In the genomic region with DNA sequence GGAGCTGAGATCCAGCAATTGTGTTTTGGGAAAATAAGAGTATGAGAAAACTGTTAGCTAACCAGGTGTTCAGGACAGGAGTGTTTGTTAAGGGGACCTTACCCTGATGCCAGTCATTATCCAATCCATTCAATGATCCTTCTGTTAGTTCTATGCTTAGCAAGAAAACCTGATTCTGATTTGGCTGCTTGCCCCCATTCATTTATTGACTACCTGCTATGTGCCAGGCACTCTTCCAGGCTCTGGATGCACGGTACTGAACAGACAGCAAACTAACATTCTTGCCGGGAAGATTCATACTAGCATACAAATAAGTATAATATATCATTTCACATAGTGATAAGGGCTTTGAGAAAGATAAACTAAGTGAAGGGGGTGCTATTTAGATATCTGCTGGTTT, we compare ENCODE assay signal across 13 cellular contexts. TPM values are rescaled to one million over a fixed set of nuclear protein-coding genes. Genes with fewer than 3 reads are reported as not detected.
DNase-seq lines count a peak whose midpoint lies in the region; ATAC-seq and TF ChIP-seq lines count a peak whose summit lies in the region.
"Had no signal": no experiment of that assay in that cellular context is flagged by ENCODE, and none has a peak within 500 bp of the region (broad histone marks: within the 10 kb centered on the region; RNA-seq: fewer than 3 reads in every experiment).

No MANE protein-coding gene starts in this region.

- ATAC-seq in T-helper 17 cell, result no peak
- no peak for ATAC-seq in thoracic aorta (ENCODE audit: insufficient number of reproducible peaks, low FRiP score, low read depth)
- ATAC-seq in heart right ventricle, result no peak
- ATAC-seq in HG03025 (IDR thresholded peaks at IDR 0.05; ENCODE audit: low FRiP score, unreplicated experiment), result no peak

- H3K27me3 ChIP-seq in left ventricle myocardium inferior (ENCODE audit: low read depth) (no peaks in the 10 kb centered on the region), thoracic aorta (replicated peaks; ENCODE audit: insufficient read depth) (no peaks in the 10 kb centered on the region), heart right ventricle (peaks cover 0 to 58% (median 0%) of the 10 kb centered on the region in 7 donors)
- H3K27me3 ChIP-seq: brain microvascular endothelial cell, esophagus squamous epithelium had no signal

- H3K27ac ChIP-seq in left ventricle myocardium inferior (replicated peaks) (peak overlapping the region; percentile 80), thoracic aorta (no peak overlapping the region), heart right ventricle (peak overlapping the region in 4 of 10 donors; percentile 69 to 76 (median 71))
- H3K27ac ChIP-seq: brain microvascular endothelial cell had no signal

- peaks cover 29% of the 10 kb centered on the region for H3K4me1 Mint-ChIP-seq in T-helper 17 cell
- H3K4me1 Mint-ChIP-seq in immature natural killer cell, result peaks cover 36 to 41% of the 10 kb centered on the region in 2 donors
- H3K4me1 Mint-ChIP-seq in CD14-positive monocyte, result peaks cover 32% of the 10 kb centered on the region

- H3K27me3 Mint-ChIP-seq in T-helper 17 cell (no peaks in the 10 kb centered on the region), immature natural killer cell (ENCODE audit: low read depth in 3 of 3) (peaks cover 8 to 27% (median 11%) of the 10 kb centered on the region in 3 donors), CD14-positive monocyte (ENCODE audit: low read depth in 3 of 3) (peaks cover 0 to 26% (median 2%) of the 10 kb centered on the region in 3 donors)

- H3K4me3 ChIP-seq in left ventricle myocardium inferior, result peak overlapping the region; percentile 62
- peak overlapping the region; percentile 68 for H3K4me3 ChIP-seq in thoracic aorta
- no peak overlapping the region for H3K4me3 ChIP-seq in heart right ventricle

- DNase-seq in left ventricle myocardium inferior (no peak), cardiac septum (ENCODE audit: low spot score) (no peak), T-helper 17 cell (no peak), immature natural killer cell (no peak), thoracic aorta (ENCODE audit: low spot score) (no peak), CD14-positive monocyte (ENCODE audit: low spot score) (no peak), heart right ventricle (no peak)
- DNase-seq: brain microvascular endothelial cell, kidney had no signal

- 36 to 50% methylated on average over 2 of the region's 2 CpGs for WGBS in heart right ventricle, 2 donors

- H3K9me3 ChIP-seq in left ventricle myocardium inferior (replicated peaks), result no peaks in the 10 kb centered on the region
- H3K9me3 ChIP-seq in T-helper 17 cell (ENCODE audit: control insufficient read depth, low read length, poor library complexity, severe bottlenecking), result no peaks in the 10 kb centered on the region
- H3K9me3 ChIP-seq in thoracic aorta, result no peaks in the 10 kb centered on the region
- no peaks in the 10 kb centered on the region for H3K9me3 ChIP-seq in heart right ventricle
- H3K9me3 ChIP-seq: esophagus squamous epithelium had no signal

- H3K9me3 Mint-ChIP-seq in immature natural killer cell (peaks cover 0 to 2% (median 0%) of the 10 kb centered on the region in 6 donors), CD14-positive monocyte (peaks cover 0 to 20% (median 9%) of the 10 kb centered on the region in 7 donors)

- peaks cover 35% of the 10 kb centered on the region for H3K4me1 ChIP-seq in left ventricle myocardium inferior
- H3K4me1 ChIP-seq in thoracic aorta (ENCODE audit: control insufficient read depth in 1 of 2, low read depth in 2 of 2), result peaks cover 17 to 24% of the 10 kb centered on the region in 2 donors
- H3K4me1 ChIP-seq in heart right ventricle, result peaks cover 2 to 33% (median 27%) of the 10 kb centered on the region in 9 donors

- H3K36me3 ChIP-seq in left ventricle myocardium inferior (no peaks in the 10 kb centered on the region), thoracic aorta (no peaks in the 10 kb centered on the region), heart right ventricle (no peaks in the 10 kb centered on the region)
- H3K36me3 ChIP-seq: brain microvascular endothelial cell, esophagus squamous epithelium had no signal

- H3K27ac Mint-ChIP-seq in T-helper 17 cell (peak overlapping the region; percentile 76), immature natural killer cell (peak overlapping the region; percentile 87 to 94 (median 92)), CD14-positive monocyte (peak overlapping the region in 2 of 7 donors; percentile 82 to 83)

- no peak for TF ChIP-seq CTCF in left ventricle myocardium inferior (IDR thresholded peaks at IDR 0.05; ENCODE audit: borderline replicate concordance)
- TF ChIP-seq CTCF in thoracic aorta (IDR thresholded peaks at IDR 0.05), result no peak
- no peak for TF ChIP-seq CTCF in CD14-positive monocyte (IDR thresholded peaks at IDR 0.05)
- TF ChIP-seq CTCF in heart right ventricle (IDR thresholded peaks at IDR 0.05), result no peak

- H3K36me3 Mint-ChIP-seq in T-helper 17 cell (ENCODE audit: low read depth) (peaks cover 4% of the 10 kb centered on the region), immature natural killer cell (no peaks in the 10 kb centered on the region), CD14-positive monocyte (peaks cover 0 to 2% of the 10 kb centered on the region in 2 donors)

- H3K4me3 Mint-ChIP-seq in T-helper 17 cell (peak overlapping the region; percentile 75), immature natural killer cell (peak overlapping the region; percentile 81 to 84 (median 82)), CD14-positive monocyte (no peak overlapping the region)

- intact Hi-C loops in left ventricle myocardium inferior (cut with micrococcal nuclease), result no loop called here
- intact Hi-C loops in cardiac septum (cut with DNase I), result loop anchor here (5.0 kb wide), 1 partner anchor 76 kb away; no protein-coding TSS in a partner anchor
- intact Hi-C loops in CD14-positive monocyte (cut with micrococcal nuclease), result loop anchor here in 1 of 2 donors (5.0 to 10.0 kb wide), 2 partner anchors 41 to 84 kb away; a partner anchor contains a TSS
- intact Hi-C loops in heart right ventricle (cut with DNase I), result loop anchor here in 2 of 10 donors (5.0 to 10.0 kb wide), 2 partner anchors 74 to 86 kb away; no protein-coding TSS in a partner anchor

RNA-seq across cellular contexts. Expression of a gene that starts 1.0 kb away (rescaled TPM):
- total RNA-seq in left ventricle myocardium inferior, result 28.3 TPM
- 37.6 TPM for total RNA-seq in cardiac septum
- 100 to 1,000 TPM; 148 to 160 TPM for total RNA-seq in T-helper 17 cell
- polyA plus RNA-seq in immature natural killer cell, result 10 to 100 TPM; 11.4 to 31.5 (median 18.3) TPM
- 100 to 1,000 TPM in 1 of 2 donors, 10 to 100 TPM in 1; 57.0 to 113 TPM for total RNA-seq in thoracic aorta
- polyA plus RNA-seq in CD14-positive monocyte, result 1 to 10 TPM; 5.2 to 9.6 TPM
- 10 to 100 TPM; 33.5 to 39.3 (median 37.6) TPM for total RNA-seq in heart right ventricle
- 10 to 100 TPM; 14.0 to 18.5 TPM for polyA plus RNA-seq in heart right ventricle

RNA-seq across cellular contexts. Expression of a gene that starts 45.5 kb away (rescaled TPM):
- total RNA-seq in left ventricle myocardium inferior, result not detected
- not detected for total RNA-seq in cardiac septum
- total RNA-seq in T-helper 17 cell, result not detected
- polyA plus RNA-seq in immature natural killer cell, result not detected
- total RNA-seq in thoracic aorta, result not detected
- not detected for polyA plus RNA-seq in CD14-positive monocyte
- not detected for total RNA-seq in heart right ventricle
- polyA plus RNA-seq in heart right ventricle, result not detected
- total RNA-seq: esophagus squamous epithelium, kidney, pulmonary artery endothelial cell, ureter had no signal

Comparison
In these comparisons a context has a peak if more than half of its experiments do, and no peak if none do; other contexts are left out.
1. H3K4me3 ChIP-seq: peak in left ventricle myocardium inferior (single experiment) and thoracic aorta (single experiment); none in heart right ventricle (0 of 10).
2. H3K4me3 Mint-ChIP-seq: peak in T-helper 17 cell (single experiment) and immature natural killer cell (5 of 5); none in CD14-positive monocyte (0 of 2).